ENCODE assay signal across 9 cellular contexts in the genomic region with DNA sequence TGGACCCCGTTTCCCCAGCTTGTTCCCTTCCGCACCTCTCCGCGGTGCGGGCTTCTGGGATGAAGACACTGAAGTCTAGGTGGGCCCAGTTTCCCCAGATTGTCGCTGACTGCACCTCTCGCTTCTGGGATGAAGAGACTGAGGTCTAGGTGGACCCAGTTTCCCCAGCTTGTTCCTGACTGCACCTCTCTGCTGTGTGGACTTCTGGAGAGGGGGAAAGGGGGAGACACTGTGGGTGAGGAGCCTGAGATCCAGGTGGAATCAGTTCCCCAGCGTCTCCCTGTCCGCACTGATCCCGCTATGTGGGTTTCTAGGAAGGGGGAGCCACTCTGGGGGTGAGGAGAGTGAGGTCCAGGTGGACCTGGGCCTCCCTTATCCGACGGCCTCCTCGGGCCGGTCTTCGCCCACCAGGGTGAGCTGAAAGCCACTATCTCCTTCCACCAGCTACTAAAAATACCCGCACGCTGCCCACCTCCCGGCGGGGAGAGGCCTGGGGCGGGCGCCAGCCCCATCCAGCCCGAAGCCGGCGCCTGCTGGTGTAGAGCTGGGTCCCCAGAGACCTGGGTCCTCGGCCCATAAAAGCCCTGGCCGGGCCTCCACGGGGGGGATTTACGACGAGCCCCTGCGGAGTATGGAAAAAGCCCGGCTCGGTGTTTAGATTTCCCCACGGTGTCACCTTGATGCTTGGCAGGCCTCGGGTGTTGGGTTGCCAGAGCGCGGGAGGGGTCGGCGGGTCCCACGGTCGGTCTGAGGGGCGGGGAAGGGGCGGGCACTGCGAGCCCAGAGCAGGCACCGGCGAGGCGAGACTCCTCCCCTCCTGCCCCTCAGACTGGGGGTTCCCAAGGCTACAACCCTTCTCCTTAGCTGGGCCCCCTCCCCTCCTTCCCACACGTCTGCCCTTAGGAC. TPM values are rescaled to one million over a fixed set of nuclear protein-coding genes. Genes with fewer than 3 reads are reported as not detected.
A peak's percentile ranks its signal among the peaks of the same experiment; 100 is the strongest.
DNase-seq lines count a peak whose midpoint lies in the region; ATAC-seq and TF ChIP-seq lines count a peak whose summit lies in the region.
"Had no signal": no experiment of that assay in that cellular context is flagged by ENCODE, and none has a peak within 500 bp of the region (broad histone marks: within the 10 kb centered on the region; RNA-seq: fewer than 3 reads in every experiment).

No MANE protein-coding gene starts in this region.

- H3K27me3 ChIP-seq in sigmoid colon, result peaks cover 0 to 5% (median 0%) of the 10 kb centered on the region in 3 donors

- H3K27ac ChIP-seq in sigmoid colon, result peak overlapping the region; percentile 87 to 96 (median 92)

- peak overlapping the region; percentile 90 for H3K4me3 Mint-ChIP-seq in activated T-helper 17 cell treated with anti-CD3 and anti-CD28 coated beads, Interleukin-2, amount 50 U/mL, for 72 hours

- TF ChIP-seq POLR2A in sigmoid colon (IDR thresholded peaks at IDR 0.05), result no peak

- peaks cover 0 to 35% (median 33%) of the 10 kb centered on the region in 4 donors for H3K4me1 ChIP-seq in sigmoid colon

- peak overlapping the region; percentile 38 to 57 (median 48) for H3K4me3 ChIP-seq in sigmoid colon

- 16 to 67% methylated on average over 47 of the region's 47 CpGs for WGBS in sigmoid colon, 2 donors

- H3K4me1 Mint-ChIP-seq in activated T-helper 17 cell treated with anti-CD3 and anti-CD28 coated beads, Interleukin-2, amount 50 U/mL, for 72 hours, result no peaks in the 10 kb centered on the region

- TF ChIP-seq EP300 in sigmoid colon (IDR thresholded peaks at IDR 0.05), result peak in 2 of 4 donors; percentile 44 to 59

- intact Hi-C loops in cardiac septum (cut with DNase I), result loop anchor here (5.0 kb wide), 2 partner anchors 63 to 128 kb away; no protein-coding TSS in a partner anchor
- intact Hi-C loops in sigmoid colon (cut with DNase I), result loop anchor here (2.0 kb wide), 2 partner anchors 52 to 62 kb away; no protein-coding TSS in a partner anchor

- no peaks in the 10 kb centered on the region for H3K36me3 ChIP-seq in sigmoid colon

- ATAC-seq in activated T-helper 17 cell treated with anti-CD3 and anti-CD28 coated beads, Interleukin-2, amount 50 U/mL, for 72 hours (replicated peaks), result no peak
- no peak for ATAC-seq in GM18502 (IDR thresholded peaks at IDR 0.05; ENCODE audit: poor library complexity, unreplicated experiment)
- ATAC-seq in HG03442 (IDR thresholded peaks at IDR 0.05; ENCODE audit: unreplicated experiment), result no peak

- peak; percentile 51 for DNase-seq in DMS153 (lab: John Stamatoyannopoulos, UW)
- DNase-seq in NCI-H1092 (lab: John Stamatoyannopoulos, UW), result peak; percentile 84
- DNase-seq in cardiac septum (ENCODE audit: low spot score), result peak; percentile 80
- peak; percentile 93 for DNase-seq in sigmoid colon
- DNase-seq in dedifferentiated amniotic fluid mesenchymal stem cell (ENCODE audit: extremely low spot score), result no peak

- peaks cover 6% of the 10 kb centered on the region for H3K36me3 Mint-ChIP-seq in activated T-helper 17 cell treated with anti-CD3 and anti-CD28 coated beads, Interleukin-2, amount 50 U/mL, for 72 hours (ENCODE audit: low read depth)

- H3K27me3 Mint-ChIP-seq in activated T-helper 17 cell treated with anti-CD3 and anti-CD28 coated beads, Interleukin-2, amount 50 U/mL, for 72 hours, result no peaks in the 10 kb centered on the region

- H3K27ac Mint-ChIP-seq in activated T-helper 17 cell treated with anti-CD3 and anti-CD28 coated beads, Interleukin-2, amount 50 U/mL, for 72 hours, result peak overlapping the region; percentile 96

- H3K9me3 ChIP-seq in sigmoid colon, result no peaks in the 10 kb centered on the region

- no peaks in the 10 kb centered on the region for H3K9me3 Mint-ChIP-seq in activated T-helper 17 cell treated with anti-CD3 and anti-CD28 coated beads, Interleukin-2, amount 50 U/mL, for 72 hours

- peak in 1 of 4 experiments; percentile 21 for TF ChIP-seq CTCF in sigmoid colon (IDR thresholded peaks at IDR 0.05)

RNA-seq across cellular contexts. Expression of gene FUT6, which starts 10.6 kb away (rescaled TPM):
- total RNA-seq in activated T-helper 17 cell treated with anti-CD3 and anti-CD28 coated beads, Interleukin-2, amount 50 U/mL, for 72 hours, result not detected
- not detected for total RNA-seq in cardiac septum
- total RNA-seq in sigmoid colon, result not detected
- polyA plus RNA-seq in sigmoid colon, result 10 to 100 TPM; 14.8 to 61.1 (median 21.0) TPM
- total RNA-seq: SK-MEL-5 had no signal

RNA-seq across cellular contexts. Expression of gene FUT3, which starts 22.3 kb away (rescaled TPM):
- 1 to 10 TPM in 1 of 2 donors, not detected in 1; 1.4 TPM for total RNA-seq in activated T-helper 17 cell treated with anti-CD3 and anti-CD28 coated beads, Interleukin-2, amount 50 U/mL, for 72 hours
- not detected for total RNA-seq in cardiac septum
- total RNA-seq in sigmoid colon, result under 1 TPM in 1 of 4 donors, not detected in 3; 0.83 TPM
- 100 to 1,000 TPM in 1 of 3 donors, 10 to 100 TPM in 2; 24.6 to 168 (median 34.4) TPM for polyA plus RNA-seq in sigmoid colon

RNA-seq across cellular contexts. Expression of gene NRTN, which starts 24.0 kb away (rescaled TPM):
- total RNA-seq in activated T-helper 17 cell treated with anti-CD3 and anti-CD28 coated beads, Interleukin-2, amount 50 U/mL, for 72 hours, result under 1 TPM; 0.32 to 0.52 TPM
- 23.6 TPM for total RNA-seq in cardiac septum
- 10 to 100 TPM in 1 of 4 donors, 1 to 10 TPM in 3; 6.1 to 12.2 (median 6.6) TPM for total RNA-seq in sigmoid colon
- polyA plus RNA-seq in sigmoid colon, result 1 to 10 TPM in 1 of 3 donors, not detected in 2; 1.7 TPM

RNA-seq across cellular contexts. Expression of gene DUS3L, which starts 38.0 kb away (rescaled TPM):
- 10 to 100 TPM; 46.8 to 73.6 TPM for total RNA-seq in activated T-helper 17 cell treated with anti-CD3 and anti-CD28 coated beads, Interleukin-2, amount 50 U/mL, for 72 hours
- total RNA-seq in cardiac septum, result 21.6 TPM
- total RNA-seq in sigmoid colon, result 10 to 100 TPM; 26.7 to 37.4 (median 31.7) TPM
- polyA plus RNA-seq in sigmoid colon, result 10 to 100 TPM in 2 of 3 donors, 1 to 10 TPM in 1; 8.3 to 42.0 (median 15.0) TPM

RNA-seq across cellular contexts. Expression of gene FUT5, which starts 41.4 kb away (rescaled TPM):
- total RNA-seq in activated T-helper 17 cell treated with anti-CD3 and anti-CD28 coated beads, Interleukin-2, amount 50 U/mL, for 72 hours, result under 1 TPM in 1 of 2 donors, not detected in 1; 0.48 TPM
- total RNA-seq in cardiac septum (not detected), sigmoid colon (not detected)
- polyA plus RNA-seq in sigmoid colon, result not detected
- total RNA-seq: SK-MEL-5 had no signal

Comparison
In these comparisons a context has a peak if more than half of its experiments do, and no peak if none do; other contexts are left out.
1. RNA of gene NRTN, which starts 24.0 kb away (total RNA-seq): 23.6 TPM in cardiac septum (single experiment) and 6.1 to 12.2 TPM in sigmoid colon; 0.32 to 0.52 TPM in activated T-helper 17 cell treated with anti-CD3 and anti-CD28 coated beads, Interleukin-2, amount 50 U/mL, for 72 hours; every median in the first group is over 4 times any median in the second.